Comparison of ENCODE assay signal across 8 cellular contexts in genomic region chr10:23095966-23096813, GRCh38. TPM values are rescaled to one million over a fixed set of nuclear protein-coding genes. Genes with fewer than 3 reads are reported as not detected.
A peak's percentile ranks its signal among the peaks of the same experiment; 100 is the strongest.
DNase-seq lines count a peak whose midpoint lies in the region; ATAC-seq and TF ChIP-seq lines count a peak whose summit lies in the region.

No MANE protein-coding gene starts in this region.

- H3K4me3 ChIP-seq in uterus = peak overlapping the region; percentile 76 to 96

- no peaks in the 10 kb centered on the region for H3K9me3 Mint-ChIP-seq in activated T-helper 17 cell treated with anti-CD3 and anti-CD28 coated beads, Interleukin-2, amount 50 U/mL, for 72 hours
- H3K9me3 Mint-ChIP-seq in nephron progenitor cell = peaks cover 87% of the 10 kb centered on the region

- H3K4me3 Mint-ChIP-seq in activated T-helper 17 cell treated with anti-CD3 and anti-CD28 coated beads, Interleukin-2, amount 50 U/mL, for 72 hours = peak overlapping the region; percentile 97
- H3K4me3 Mint-ChIP-seq in nephron progenitor cell = peak overlapping the region; percentile 99

- no peak for TF ChIP-seq CTCF in foreskin keratinocyte (conservative IDR thresholded peaks at IDR 0.05)
- no peak for TF ChIP-seq CTCF in nephron progenitor cell (IDR thresholded peaks at IDR 0.05)
- no peak for TF ChIP-seq CTCF in uterus (IDR thresholded peaks at IDR 0.05)

- H3K27ac Mint-ChIP-seq in activated T-helper 17 cell treated with anti-CD3 and anti-CD28 coated beads, Interleukin-2, amount 50 U/mL, for 72 hours = peak overlapping the region; percentile 98
- H3K27ac Mint-ChIP-seq in nephron progenitor cell = peak overlapping the region; percentile 99

- peaks cover 0 to 19% of the 10 kb centered on the region in 2 donors for H3K9me3 ChIP-seq in uterus

- H3K27ac ChIP-seq in foreskin keratinocyte (peak overlapping the region; percentile 71), uterus (peak overlapping the region; percentile 94 to 99)

- no peak for TF ChIP-seq POLR2A in uterus (IDR thresholded peaks at IDR 0.05)

- H3K4me1 ChIP-seq in foreskin keratinocyte (peaks cover 34% of the 10 kb centered on the region), uterus (no peaks in the 10 kb centered on the region)

- intact Hi-C loops in uterus (cut with DNase I; ENCODE audit: low total_unique reads) = no loop called here

- peaks cover 20% of the 10 kb centered on the region for H3K4me1 Mint-ChIP-seq in activated T-helper 17 cell treated with anti-CD3 and anti-CD28 coated beads, Interleukin-2, amount 50 U/mL, for 72 hours
- peaks cover 38% of the 10 kb centered on the region for H3K4me1 Mint-ChIP-seq in nephron progenitor cell

- in situ Hi-C loops in ACHN (cut with HindIII; ENCODE audit: low pct_ligation_motif_present, low pct_unique_long_range_greater_than_20kb, low sequenced_read_pairs) = no loop called here

- H3K36me3 ChIP-seq in uterus = no peaks in the 10 kb centered on the region

- peak; percentile 57 for ATAC-seq in GM18498 (IDR thresholded peaks at IDR 0.05; ENCODE audit: unreplicated experiment)
- ATAC-seq in HG02798 (IDR thresholded peaks at IDR 0.05; ENCODE audit: poor library complexity, unreplicated experiment) = peak; percentile 61
- ATAC-seq in activated T-helper 17 cell treated with anti-CD3 and anti-CD28 coated beads, Interleukin-2, amount 50 U/mL, for 72 hours (replicated peaks) = peak; percentile 64
- ATAC-seq in foreskin keratinocyte = peak; percentile 23

- no peaks in the 10 kb centered on the region for H3K27me3 ChIP-seq in foreskin keratinocyte
- no peaks in the 10 kb centered on the region for H3K27me3 ChIP-seq in uterus

- H3K27me3 Mint-ChIP-seq in activated T-helper 17 cell treated with anti-CD3 and anti-CD28 coated beads, Interleukin-2, amount 50 U/mL, for 72 hours = no peaks in the 10 kb centered on the region
- H3K27me3 Mint-ChIP-seq in nephron progenitor cell (ENCODE audit: low read depth, poor library complexity) = no peaks in the 10 kb centered on the region

- H3K36me3 Mint-ChIP-seq in activated T-helper 17 cell treated with anti-CD3 and anti-CD28 coated beads, Interleukin-2, amount 50 U/mL, for 72 hours (ENCODE audit: low read depth) = no peaks in the 10 kb centered on the region
- peaks cover 63% of the 10 kb centered on the region for H3K36me3 Mint-ChIP-seq in nephron progenitor cell (ENCODE audit: low read depth)

- DNase-seq in ACHN (peak; percentile 21), NOMO-1 treated with DMSO at 0.1 percent for 48 hours (lab: John Stamatoyannopoulos, UW; ENCODE audit: unreplicated experiment) (peak; percentile 56), foreskin keratinocyte (peak in 1 of 2 donors; percentile 60), nephron progenitor cell (peak; percentile 37), uterus (peak; percentile 53 to 70)

RNA-seq across cellular contexts. Expression of gene MSRB2, which starts 0.8 kb away (rescaled TPM):
- 10 to 100 TPM in 1 of 2 donors, 1 to 10 TPM in 1; 6.0 to 14.2 TPM for total RNA-seq in activated T-helper 17 cell treated with anti-CD3 and anti-CD28 coated beads, Interleukin-2, amount 50 U/mL, for 72 hours
- 13.6 and 17.0 TPM in 2 replicates for total RNA-seq in foreskin keratinocyte
- polyA plus RNA-seq in foreskin keratinocyte = 36.1 and 44.8 TPM in 2 replicates
- total RNA-seq in uterus = 10 to 100 TPM; 14.6 to 36.9 (median 24.3) TPM
